In genomic region chr4:106287353-106287969, GRCh38 we compare ENCODE assay signal across 1 cellular context.
A peak's percentile ranks its signal among the peaks of the same experiment; 100 is the strongest.
TF ChIP-seq lines count a peak whose summit lies in the region.

No MANE protein-coding gene starts in this region.

TF ChIP-seq in HEK293, 187 proteins besides CTCF, POLR2A, EP300 and RAD21 (continued from another document):
- TF ChIP-seq PRDM2 (tag by site-specific recombination; IDR thresholded peaks at IDR 0.05; ENCODE audit: borderline replicate concordance) (no peak), ZNF473 (tag by site-specific recombination; IDR thresholded peaks at IDR 0.05) (no peak), ZNF10 (tag by site-specific recombination; IDR thresholded peaks at IDR 0.05) (no peak), ZNF785 (tag by site-specific recombination; IDR thresholded peaks at IDR 0.05) (no peak), SETDB1 (IDR thresholded peaks at IDR 0.05; ENCODE audit: insufficient read length, low read length) (peak; percentile 13), ZNF335 (tag by site-specific recombination; conservative IDR thresholded peaks at IDR 0.05) (peak; percentile 5; the same call in 1 of the 2 replicates)
